Comparison of ENCODE assay signal across 1 cellular context in the genomic region with DNA sequence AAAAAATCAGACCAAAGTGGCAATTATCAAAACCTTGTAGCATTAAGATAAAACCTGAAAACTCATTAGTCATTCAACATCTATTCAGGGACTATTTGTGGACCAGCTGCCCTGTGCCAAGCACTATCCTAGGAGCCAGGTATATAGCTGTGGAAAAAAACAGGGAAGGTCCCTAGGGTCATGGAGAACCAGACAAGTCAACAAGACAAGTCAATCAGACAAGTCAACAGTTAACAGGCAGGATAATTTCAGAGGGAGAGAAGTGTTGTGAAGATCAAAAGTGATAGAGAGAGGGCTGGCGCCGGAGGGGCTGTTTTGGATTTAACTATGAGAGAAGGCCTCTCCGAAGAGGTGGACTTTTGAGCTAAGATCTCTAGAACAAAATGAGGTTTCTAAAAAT.
TF ChIP-seq lines count a peak whose summit lies in the region.

No MANE protein-coding gene starts in this region.

TF ChIP-seq in HepG2, 621 proteins besides CTCF, POLR2A, EP300 and RAD21 (continues in another document):
- peak; percentile 39 for TF ChIP-seq NCOA2 (CRISPR knock-in tag; IDR thresholded peaks at IDR 0.05)
- TF ChIP-seq KMT2B (CRISPR knock-in tag; IDR thresholded peaks at IDR 0.05), result no peak
- peak; percentile 78 for TF ChIP-seq TCF7 (IDR thresholded peaks at IDR 0.05; ENCODE audit: low read depth)
- TF ChIP-seq IKZF1 (IDR thresholded peaks at IDR 0.05), result no peak
- peak; percentile 77 for TF ChIP-seq FOXA3 (CRISPR knock-in tag; IDR thresholded peaks at IDR 0.05)
- TF ChIP-seq, protein P1, sequence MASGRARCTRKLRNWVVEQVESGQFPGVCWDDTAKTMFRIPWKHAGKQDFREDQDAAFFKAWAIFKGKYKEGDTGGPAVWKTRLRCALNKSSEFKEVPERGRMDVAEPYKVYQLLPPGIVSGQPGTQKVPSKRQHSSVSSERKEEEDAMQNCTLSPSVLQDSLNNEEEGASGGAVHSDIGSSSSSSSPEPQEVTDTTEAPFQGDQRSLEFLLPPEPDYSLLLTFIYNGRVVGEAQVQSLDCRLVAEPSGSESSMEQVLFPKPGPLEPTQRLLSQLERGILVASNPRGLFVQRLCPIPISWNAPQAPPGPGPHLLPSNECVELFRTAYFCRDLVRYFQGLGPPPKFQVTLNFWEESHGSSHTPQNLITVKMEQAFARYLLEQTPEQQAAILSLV (CRISPR knock-in tag; IDR thresholded peaks at IDR 0.05; ENCODE audit: borderline replicate concordance), result no peak
- peak; percentile 53; the same call in 1 of the 2 replicates for TF ChIP-seq ZNF652 (CRISPR knock-in tag; IDR thresholded peaks at IDR 0.05; ENCODE audit: borderline replicate concordance, low read depth)
- no peak for TF ChIP-seq KLF9 (CRISPR knock-in tag; IDR thresholded peaks at IDR 0.05; ENCODE audit: low read depth)
- TF ChIP-seq ZSCAN30 (CRISPR knock-in tag; IDR thresholded peaks at IDR 0.05), result no peak
- TF ChIP-seq, protein P2, sequence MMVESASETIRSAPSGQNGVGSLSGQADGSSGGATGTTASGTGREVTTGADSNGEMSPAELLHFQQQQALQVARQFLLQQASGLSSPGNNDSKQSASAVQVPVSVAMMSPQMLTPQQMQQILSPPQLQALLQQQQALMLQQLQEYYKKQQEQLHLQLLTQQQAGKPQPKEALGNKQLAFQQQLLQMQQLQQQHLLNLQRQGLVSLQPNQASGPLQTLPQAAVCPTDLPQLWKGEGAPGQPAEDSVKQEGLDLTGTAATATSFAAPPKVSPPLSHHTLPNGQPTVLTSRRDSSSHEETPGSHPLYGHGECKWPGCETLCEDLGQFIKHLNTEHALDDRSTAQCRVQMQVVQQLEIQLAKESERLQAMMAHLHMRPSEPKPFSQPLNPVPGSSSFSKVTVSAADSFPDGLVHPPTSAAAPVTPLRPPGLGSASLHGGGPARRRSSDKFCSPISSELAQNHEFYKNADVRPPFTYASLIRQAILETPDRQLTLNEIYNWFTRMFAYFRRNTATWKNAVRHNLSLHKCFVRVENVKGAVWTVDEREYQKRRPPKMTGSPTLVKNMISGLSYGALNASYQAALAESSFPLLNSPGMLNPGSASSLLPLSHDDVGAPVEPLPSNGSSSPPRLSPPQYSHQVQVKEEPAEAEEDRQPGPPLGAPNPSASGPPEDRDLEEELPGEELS (CRISPR knock-in tag; IDR thresholded peaks at IDR 0.05), result peak; percentile 54
- TF ChIP-seq ZNF326 (CRISPR knock-in tag; IDR thresholded peaks at IDR 0.05; ENCODE audit: borderline replicate concordance), result no peak
- no peak for TF ChIP-seq ZKSCAN1 (IDR thresholded peaks at IDR 0.05; ENCODE audit: low read length)
- no peak for TF ChIP-seq CBX1 (IDR thresholded peaks at IDR 0.05; ENCODE audit: low read depth)
- no peak for TF ChIP-seq MYC (CRISPR knock-in tag; IDR thresholded peaks at IDR 0.05; ENCODE audit: borderline replicate concordance)
- TF ChIP-seq PITX1 (CRISPR knock-in tag; IDR thresholded peaks at IDR 0.05), result 0 out of 2 replicates have a peak, but pooled peaks have one; percentile 12
- TF ChIP-seq, protein P3, sequence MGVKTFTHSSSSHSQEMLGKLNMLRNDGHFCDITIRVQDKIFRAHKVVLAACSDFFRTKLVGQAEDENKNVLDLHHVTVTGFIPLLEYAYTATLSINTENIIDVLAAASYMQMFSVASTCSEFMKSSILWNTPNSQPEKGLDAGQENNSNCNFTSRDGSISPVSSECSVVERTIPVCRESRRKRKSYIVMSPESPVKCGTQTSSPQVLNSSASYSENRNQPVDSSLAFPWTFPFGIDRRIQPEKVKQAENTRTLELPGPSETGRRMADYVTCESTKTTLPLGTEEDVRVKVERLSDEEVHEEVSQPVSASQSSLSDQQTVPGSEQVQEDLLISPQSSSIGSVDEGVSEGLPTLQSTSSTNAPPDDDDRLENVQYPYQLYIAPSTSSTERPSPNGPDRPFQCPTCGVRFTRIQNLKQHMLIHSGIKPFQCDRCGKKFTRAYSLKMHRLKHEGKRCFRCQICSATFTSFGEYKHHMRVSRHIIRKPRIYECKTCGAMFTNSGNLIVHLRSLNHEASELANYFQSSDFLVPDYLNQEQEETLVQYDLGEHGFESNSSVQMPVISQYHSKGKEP (CRISPR knock-in tag; IDR thresholded peaks at IDR 0.05), result no peak
- TF ChIP-seq SKI (IDR thresholded peaks at IDR 0.05; ENCODE audit: partially characterized antibody), result peak; percentile 51
- no peak for TF ChIP-seq U2AF1 (optimal IDR thresholded peaks at IDR 0.05; ENCODE audit: low read depth, low read length)
- TF ChIP-seq, protein P4, sequence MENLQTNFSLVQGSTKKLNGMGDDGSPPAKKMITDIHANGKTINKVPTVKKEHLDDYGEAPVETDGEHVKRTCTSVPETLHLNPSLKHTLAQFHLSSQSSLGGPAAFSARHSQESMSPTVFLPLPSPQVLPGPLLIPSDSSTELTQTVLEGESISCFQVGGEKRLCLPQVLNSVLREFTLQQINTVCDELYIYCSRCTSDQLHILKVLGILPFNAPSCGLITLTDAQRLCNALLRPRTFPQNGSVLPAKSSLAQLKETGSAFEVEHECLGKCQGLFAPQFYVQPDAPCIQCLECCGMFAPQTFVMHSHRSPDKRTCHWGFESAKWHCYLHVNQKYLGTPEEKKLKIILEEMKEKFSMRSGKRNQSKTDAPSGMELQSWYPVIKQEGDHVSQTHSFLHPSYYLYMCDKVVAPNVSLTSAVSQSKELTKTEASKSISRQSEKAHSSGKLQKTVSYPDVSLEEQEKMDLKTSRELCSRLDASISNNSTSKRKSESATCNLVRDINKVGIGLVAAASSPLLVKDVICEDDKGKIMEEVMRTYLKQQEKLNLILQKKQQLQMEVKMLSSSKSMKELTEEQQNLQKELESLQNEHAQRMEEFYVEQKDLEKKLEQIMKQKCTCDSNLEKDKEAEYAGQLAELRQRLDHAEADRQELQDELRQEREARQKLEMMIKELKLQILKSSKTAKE (CRISPR knock-in tag; IDR thresholded peaks at IDR 0.05; ENCODE audit: borderline replicate concordance), result peak; percentile 76
- TF ChIP-seq ZNF232 (CRISPR knock-in tag; IDR thresholded peaks at IDR 0.05; ENCODE audit: borderline replicate concordance), result no peak
- TF ChIP-seq ZNF724P (CRISPR knock-in tag; IDR thresholded peaks at IDR 0.05; ENCODE audit: borderline replicate concordance), result no peak
- TF ChIP-seq, protein P5, sequence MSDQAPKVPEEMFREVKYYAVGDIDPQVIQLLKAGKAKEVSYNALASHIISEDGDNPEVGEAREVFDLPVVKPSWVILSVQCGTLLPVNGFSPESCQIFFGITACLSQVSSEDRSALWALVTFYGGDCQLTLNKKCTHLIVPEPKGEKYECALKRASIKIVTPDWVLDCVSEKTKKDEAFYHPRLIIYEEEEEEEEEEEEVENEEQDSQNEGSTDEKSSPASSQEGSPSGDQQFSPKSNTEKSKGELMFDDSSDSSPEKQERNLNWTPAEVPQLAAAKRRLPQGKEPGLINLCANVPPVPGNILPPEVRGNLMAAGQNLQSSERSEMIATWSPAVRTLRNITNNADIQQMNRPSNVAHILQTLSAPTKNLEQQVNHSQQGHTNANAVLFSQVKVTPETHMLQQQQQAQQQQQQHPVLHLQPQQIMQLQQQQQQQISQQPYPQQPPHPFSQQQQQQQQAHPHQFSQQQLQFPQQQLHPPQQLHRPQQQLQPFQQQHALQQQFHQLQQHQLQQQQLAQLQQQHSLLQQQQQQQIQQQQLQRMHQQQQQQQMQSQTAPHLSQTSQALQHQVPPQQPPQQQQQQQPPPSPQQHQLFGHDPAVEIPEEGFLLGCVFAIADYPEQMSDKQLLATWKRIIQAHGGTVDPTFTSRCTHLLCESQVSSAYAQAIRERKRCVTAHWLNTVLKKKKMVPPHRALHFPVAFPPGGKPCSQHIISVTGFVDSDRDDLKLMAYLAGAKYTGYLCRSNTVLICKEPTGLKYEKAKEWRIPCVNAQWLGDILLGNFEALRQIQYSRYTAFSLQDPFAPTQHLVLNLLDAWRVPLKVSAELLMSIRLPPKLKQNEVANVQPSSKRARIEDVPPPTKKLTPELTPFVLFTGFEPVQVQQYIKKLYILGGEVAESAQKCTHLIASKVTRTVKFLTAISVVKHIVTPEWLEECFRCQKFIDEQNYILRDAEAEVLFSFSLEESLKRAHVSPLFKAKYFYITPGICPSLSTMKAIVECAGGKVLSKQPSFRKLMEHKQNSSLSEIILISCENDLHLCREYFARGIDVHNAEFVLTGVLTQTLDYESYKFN (CRISPR knock-in tag; conservative IDR thresholded peaks at IDR 0.05), result peak; percentile 84
- TF ChIP-seq, protein P6, sequence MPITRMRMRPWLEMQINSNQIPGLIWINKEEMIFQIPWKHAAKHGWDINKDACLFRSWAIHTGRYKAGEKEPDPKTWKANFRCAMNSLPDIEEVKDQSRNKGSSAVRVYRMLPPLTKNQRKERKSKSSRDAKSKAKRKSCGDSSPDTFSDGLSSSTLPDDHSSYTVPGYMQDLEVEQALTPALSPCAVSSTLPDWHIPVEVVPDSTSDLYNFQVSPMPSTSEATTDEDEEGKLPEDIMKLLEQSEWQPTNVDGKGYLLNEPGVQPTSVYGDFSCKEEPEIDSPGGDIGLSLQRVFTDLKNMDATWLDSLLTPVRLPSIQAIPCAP (CRISPR knock-in tag; IDR thresholded peaks at IDR 0.05; ENCODE audit: low read depth), result no peak
- TF ChIP-seq, protein P7, sequence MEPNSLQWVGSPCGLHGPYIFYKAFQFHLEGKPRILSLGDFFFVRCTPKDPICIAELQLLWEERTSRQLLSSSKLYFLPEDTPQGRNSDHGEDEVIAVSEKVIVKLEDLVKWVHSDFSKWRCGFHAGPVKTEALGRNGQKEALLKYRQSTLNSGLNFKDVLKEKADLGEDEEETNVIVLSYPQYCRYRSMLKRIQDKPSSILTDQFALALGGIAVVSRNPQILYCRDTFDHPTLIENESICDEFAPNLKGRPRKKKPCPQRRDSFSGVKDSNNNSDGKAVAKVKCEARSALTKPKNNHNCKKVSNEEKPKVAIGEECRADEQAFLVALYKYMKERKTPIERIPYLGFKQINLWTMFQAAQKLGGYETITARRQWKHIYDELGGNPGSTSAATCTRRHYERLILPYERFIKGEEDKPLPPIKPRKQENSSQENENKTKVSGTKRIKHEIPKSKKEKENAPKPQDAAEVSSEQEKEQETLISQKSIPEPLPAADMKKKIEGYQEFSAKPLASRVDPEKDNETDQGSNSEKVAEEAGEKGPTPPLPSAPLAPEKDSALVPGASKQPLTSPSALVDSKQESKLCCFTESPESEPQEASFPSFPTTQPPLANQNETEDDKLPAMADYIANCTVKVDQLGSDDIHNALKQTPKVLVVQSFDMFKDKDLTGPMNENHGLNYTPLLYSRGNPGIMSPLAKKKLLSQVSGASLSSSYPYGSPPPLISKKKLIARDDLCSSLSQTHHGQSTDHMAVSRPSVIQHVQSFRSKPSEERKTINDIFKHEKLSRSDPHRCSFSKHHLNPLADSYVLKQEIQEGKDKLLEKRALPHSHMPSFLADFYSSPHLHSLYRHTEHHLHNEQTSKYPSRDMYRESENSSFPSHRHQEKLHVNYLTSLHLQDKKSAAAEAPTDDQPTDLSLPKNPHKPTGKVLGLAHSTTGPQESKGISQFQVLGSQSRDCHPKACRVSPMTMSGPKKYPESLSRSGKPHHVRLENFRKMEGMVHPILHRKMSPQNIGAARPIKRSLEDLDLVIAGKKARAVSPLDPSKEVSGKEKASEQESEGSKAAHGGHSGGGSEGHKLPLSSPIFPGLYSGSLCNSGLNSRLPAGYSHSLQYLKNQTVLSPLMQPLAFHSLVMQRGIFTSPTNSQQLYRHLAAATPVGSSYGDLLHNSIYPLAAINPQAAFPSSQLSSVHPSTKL (CRISPR knock-in tag; IDR thresholded peaks at IDR 0.05), result peak; percentile 61
- TF ChIP-seq, protein P8, sequence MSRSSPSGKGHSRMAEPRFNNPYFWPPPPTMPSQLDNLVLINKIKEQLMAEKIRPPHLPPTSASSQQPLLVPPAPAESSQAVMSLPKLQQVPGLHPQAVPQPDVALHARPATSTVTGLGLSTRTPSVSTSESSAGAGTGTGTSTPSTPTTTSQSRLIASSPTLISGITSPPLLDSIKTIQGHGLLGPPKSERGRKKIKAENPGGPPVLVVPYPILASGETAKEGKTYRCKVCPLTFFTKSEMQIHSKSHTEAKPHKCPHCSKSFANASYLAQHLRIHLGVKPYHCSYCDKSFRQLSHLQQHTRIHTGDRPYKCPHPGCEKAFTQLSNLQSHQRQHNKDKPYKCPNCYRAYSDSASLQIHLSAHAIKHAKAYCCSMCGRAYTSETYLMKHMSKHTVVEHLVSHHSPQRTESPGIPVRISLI (CRISPR knock-in tag; IDR thresholded peaks at IDR 0.05; ENCODE audit: borderline replicate concordance), result peak; percentile 62; the same call in 1 of the 2 replicates
- TF ChIP-seq NCOR1 (IDR thresholded peaks at IDR 0.05; ENCODE audit: borderline replicate concordance, low read length), result peak; percentile 43; the same call in 1 of the 2 replicates
- peak; percentile 55; the same call in 1 of the 2 replicates for TF ChIP-seq CREM (IDR thresholded peaks at IDR 0.05)
- no peak for TF ChIP-seq CREM (CRISPR knock-in tag; IDR thresholded peaks at IDR 0.05)
- TF ChIP-seq GPN1 (CRISPR knock-in tag; IDR thresholded peaks at IDR 0.05; ENCODE audit: borderline replicate concordance), result no peak
- TF ChIP-seq, protein P9, sequence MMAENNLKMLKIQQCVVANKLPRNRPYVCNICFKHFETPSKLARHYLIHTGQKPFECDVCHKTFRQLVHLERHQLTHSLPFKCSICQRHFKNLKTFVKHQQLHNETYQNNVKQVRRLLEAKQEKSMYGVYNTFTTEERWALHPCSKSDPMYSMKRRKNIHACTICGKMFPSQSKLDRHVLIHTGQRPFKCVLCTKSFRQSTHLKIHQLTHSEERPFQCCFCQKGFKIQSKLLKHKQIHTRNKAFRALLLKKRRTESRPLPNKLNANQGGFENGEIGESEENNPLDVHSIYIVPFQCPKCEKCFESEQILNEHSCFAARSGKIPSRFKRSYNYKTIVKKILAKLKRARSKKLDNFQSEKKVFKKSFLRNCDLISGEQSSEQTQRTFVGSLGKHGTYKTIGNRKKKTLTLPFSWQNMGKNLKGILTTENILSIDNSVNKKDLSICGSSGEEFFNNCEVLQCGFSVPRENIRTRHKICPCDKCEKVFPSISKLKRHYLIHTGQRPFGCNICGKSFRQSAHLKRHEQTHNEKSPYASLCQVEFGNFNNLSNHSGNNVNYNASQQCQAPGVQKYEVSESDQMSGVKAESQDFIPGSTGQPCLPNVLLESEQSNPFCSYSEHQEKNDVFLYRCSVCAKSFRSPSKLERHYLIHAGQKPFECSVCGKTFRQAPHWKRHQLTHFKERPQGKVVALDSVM (CRISPR knock-in tag; IDR thresholded peaks at IDR 0.05), result no peak; the same call in 1 of the 2 replicates
- peak; percentile 42; the same call in 1 of the 2 replicates for TF ChIP-seq ZNF792 (CRISPR knock-in tag; IDR thresholded peaks at IDR 0.05)
- TF ChIP-seq, protein P10, sequence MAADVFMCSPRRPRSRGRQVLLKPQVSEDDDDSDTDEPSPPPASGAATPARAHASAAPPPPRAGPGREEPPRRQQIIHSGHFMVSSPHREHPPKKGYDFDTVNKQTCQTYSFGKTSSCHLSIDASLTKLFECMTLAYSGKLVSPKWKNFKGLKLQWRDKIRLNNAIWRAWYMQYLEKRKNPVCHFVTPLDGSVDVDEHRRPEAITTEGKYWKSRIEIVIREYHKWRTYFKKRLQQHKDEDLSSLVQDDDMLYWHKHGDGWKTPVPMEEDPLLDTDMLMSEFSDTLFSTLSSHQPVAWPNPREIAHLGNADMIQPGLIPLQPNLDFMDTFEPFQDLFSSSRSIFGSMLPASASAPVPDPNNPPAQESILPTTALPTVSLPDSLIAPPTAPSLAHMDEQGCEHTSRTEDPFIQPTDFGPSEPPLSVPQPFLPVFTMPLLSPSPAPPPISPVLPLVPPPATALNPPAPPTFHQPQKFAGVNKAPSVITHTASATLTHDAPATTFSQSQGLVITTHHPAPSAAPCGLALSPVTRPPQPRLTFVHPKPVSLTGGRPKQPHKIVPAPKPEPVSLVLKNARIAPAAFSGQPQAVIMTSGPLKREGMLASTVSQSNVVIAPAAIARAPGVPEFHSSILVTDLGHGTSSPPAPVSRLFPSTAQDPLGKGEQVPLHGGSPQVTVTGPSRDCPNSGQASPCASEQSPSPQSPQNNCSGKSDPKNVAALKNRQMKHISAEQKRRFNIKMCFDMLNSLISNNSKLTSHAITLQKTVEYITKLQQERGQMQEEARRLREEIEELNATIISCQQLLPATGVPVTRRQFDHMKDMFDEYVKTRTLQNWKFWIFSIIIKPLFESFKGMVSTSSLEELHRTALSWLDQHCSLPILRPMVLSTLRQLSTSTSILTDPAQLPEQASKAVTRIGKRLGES (CRISPR knock-in tag; IDR thresholded peaks at IDR 0.05; ENCODE audit: borderline replicate concordance), result no peak
- TF ChIP-seq SPEN (CRISPR knock-in tag; IDR thresholded peaks at IDR 0.05; ENCODE audit: low read depth), result no peak
